10 cellular contexts compared by ENCODE assay signal in the genomic region with DNA sequence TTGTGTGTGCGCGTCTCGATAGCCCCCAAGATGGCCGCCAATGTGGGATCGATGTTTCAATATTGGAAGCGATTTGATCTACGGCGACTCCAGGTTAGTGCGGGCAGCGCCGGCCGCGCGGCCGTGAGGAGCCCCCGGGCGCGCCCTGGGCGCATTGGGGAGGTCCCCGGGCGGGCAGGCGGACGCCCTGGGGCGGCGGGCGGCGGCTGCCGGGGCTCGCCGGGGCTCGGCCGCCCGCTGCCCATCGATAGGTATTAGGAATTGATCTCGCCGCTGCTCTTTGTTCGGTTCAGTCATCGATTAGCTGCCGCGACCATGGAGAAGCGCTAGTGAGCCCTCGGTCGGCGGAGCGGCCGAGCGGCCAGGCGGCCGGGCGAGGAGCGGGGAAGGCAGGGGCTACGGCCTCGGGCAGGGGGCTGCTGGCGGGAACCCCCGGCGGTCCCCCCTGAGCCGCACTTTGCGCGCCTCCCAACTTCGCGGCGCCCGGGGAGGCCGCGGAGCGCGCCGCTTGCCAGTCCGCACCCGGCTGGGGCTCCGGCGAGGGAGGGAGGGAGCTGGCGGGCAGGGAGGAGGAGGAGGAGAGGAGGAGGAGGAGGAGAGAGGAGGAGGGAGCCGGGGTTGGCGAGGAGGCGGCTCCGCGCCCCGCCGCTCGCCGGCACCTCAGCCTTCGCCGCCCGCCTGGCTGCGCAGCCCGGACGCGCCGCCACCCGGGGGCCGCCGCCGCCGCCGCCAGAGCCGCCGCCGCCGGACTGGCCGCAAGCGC. TPM values are rescaled to one million over a fixed set of nuclear protein-coding genes. Genes with fewer than 3 reads are reported as not detected.
A peak's percentile ranks its signal among the peaks of the same experiment; 100 is the strongest.
DNase-seq lines count a peak whose midpoint lies in the region; ATAC-seq, FAIRE-seq and TF ChIP-seq lines count a peak whose summit lies in the region.
"Had no signal": no experiment of that assay in that cellular context is flagged by ENCODE, and none has a peak within 500 bp of the region (broad histone marks: within the 10 kb centered on the region; RNA-seq: fewer than 3 reads in every experiment).

A gene (plus strand): TSS at position 18 of the 763 bp plus-strand sequence.

- no peak within 1 kb of the TSS for H3K27ac ChIP-seq in HepG2 (ENCODE audit: extremely low read length, insufficient read depth, low read length)
- no peak within 1 kb of the TSS for H3K27ac ChIP-seq in vagina
- H3K27ac ChIP-seq: colonic mucosa had no signal

- 8% methylated on average over 30 of the region's 102 CpGs for WGBS in HepG2 (ENCODE audit: low lambda C conversion rate)

- DNase-seq in stimulated activated CD4-positive, alpha-beta T cell treated with anti-CD3 and anti-CD28 coated beads, Interleukin-15, amount 100 ng/mL, for 24 hours, result peak; percentile 56
- DNase-seq in stimulated activated CD4-positive, alpha-beta T cell treated with anti-CD3 and anti-CD28 coated beads, Interleukin-4, amount 100 ng/mL, for 24 hours, result no peak
- no peak for DNase-seq in activated T-helper 1 cell treated with anti-CD3 and anti-CD28 coated beads, Interleukin-12 subunit alpha, Interleukin-12 subunit beta, Interleukin-2, Interleukin-4 antibody, amounts not matched to agents 30 ng/mL and 10 ng/mL and 1 ng/mL, durations not matched to agents 14 hours and 24 hours and 36 hours (ENCODE audit: low spot score)
- no peak for DNase-seq in HepG2 (ENCODE audit: low spot score)
- no peak for DNase-seq in vagina (ENCODE audit: extremely low spot score in 2 of 2)
- DNase-seq in NCI-H1930 (lab: John Stamatoyannopoulos, UW), result no peak
- DNase-seq: colonic mucosa had no signal

- TF ChIP-seq CTCF in HepG2 (CRISPR knock-in tag; IDR thresholded peaks at IDR 0.05), result no peak
- no peak for TF ChIP-seq CTCF in vagina (IDR thresholded peaks at IDR 0.05)

- no peak within 1 kb of the TSS for H3K4me2 ChIP-seq in HepG2 (ENCODE audit: low read depth, low read length)

- H3K4me1 ChIP-seq in HepG2 (ENCODE audit: insufficient read depth, low read length) (no peaks in the 10 kb centered on the region), vagina (no peaks in the 10 kb centered on the region)
- H3K4me1 ChIP-seq: colonic mucosa had no signal

- no peaks in the 10 kb centered on the region for H3K36me3 Mint-ChIP-seq in activated T-helper 1 cell treated with anti-CD3 and anti-CD28 coated beads, Interleukin-12 subunit alpha, Interleukin-12 subunit beta, Interleukin-2, Interleukin-4 antibody, amounts not matched to agents 30 ng/mL and 10 ng/mL and 1 ng/mL, durations not matched to agents 14 hours and 24 hours and 36 hours (ENCODE audit: low read depth)

- peaks cover 10% of the 10 kb centered on the region for H3K4me1 Mint-ChIP-seq in activated T-helper 1 cell treated with anti-CD3 and anti-CD28 coated beads, Interleukin-12 subunit alpha, Interleukin-12 subunit beta, Interleukin-2, Interleukin-4 antibody, amounts not matched to agents 30 ng/mL and 10 ng/mL and 1 ng/mL, durations not matched to agents 14 hours and 24 hours and 36 hours (ENCODE audit: low read depth)

- ATAC-seq in HepG2 (no peak; the same call in 2 of the 3 replicates), GM21390 (IDR thresholded peaks at IDR 0.05; ENCODE audit: unreplicated experiment) (no peak), GM21528 (IDR thresholded peaks at IDR 0.05; ENCODE audit: low FRiP score, unreplicated experiment) (no peak)

- in situ Hi-C loops in HepG2 (cut with HindIII; ENCODE audit: extremely low pct_ligation_motif_present, low pct_unique_long_range_greater_than_20kb), result no loop called here

- H3K9ac ChIP-seq in HepG2 (ENCODE audit: insufficient read depth, low read depth, low read length), result no peak within 1 kb of the TSS

- H3K9me3 ChIP-seq in HepG2 (ENCODE audit: low read length), result no peaks in the 10 kb centered on the region
- no peaks in the 10 kb centered on the region for H3K9me3 ChIP-seq in vagina
- H3K9me3 ChIP-seq: colonic mucosa had no signal

- TF ChIP-seq EP300 in HepG2 (IDR thresholded peaks at IDR 0.05; ENCODE audit: low read depth in 2 of 2, low read length in 2 of 2), result no peak
- no peak for TF ChIP-seq EP300 in HepG2 (CRISPR knock-in tag; IDR thresholded peaks at IDR 0.05; ENCODE audit: borderline replicate concordance)

- TF ChIP-seq POLR2A in HepG2 (IDR thresholded peaks at IDR 0.05; ENCODE audit: insufficient read depth in 1 of 2, low read depth in 2 of 2, low read length in 2 of 2), result no peak
- no peak for TF ChIP-seq POLR2A in vagina (IDR thresholded peaks at IDR 0.05)

- H3K4me3 Mint-ChIP-seq in activated T-helper 1 cell treated with anti-CD3 and anti-CD28 coated beads, Interleukin-12 subunit alpha, Interleukin-12 subunit beta, Interleukin-2, Interleukin-4 antibody, amounts not matched to agents 30 ng/mL and 10 ng/mL and 1 ng/mL, durations not matched to agents 14 hours and 24 hours and 36 hours, result peak within 1 kb of the TSS; percentile 58

- TF ChIP-seq RAD21 in HepG2 (CRISPR knock-in tag; IDR thresholded peaks at IDR 0.05), result no peak

- no peaks in the 10 kb centered on the region for H4K20me1 ChIP-seq in HepG2 (ENCODE audit: insufficient read depth, low read length)

- CTCF ChIA-PET in HepG2 (lab: Yijun Ruan, JAX; ENCODE audit: low intra/inter-chr PET ratio, low total read pairs), result no interaction called here

- FAIRE-seq in HepG2 (lab: Jason Lieb, UNC), result no peak

- no peaks in the 10 kb centered on the region for H3K9me3 Mint-ChIP-seq in activated T-helper 1 cell treated with anti-CD3 and anti-CD28 coated beads, Interleukin-12 subunit alpha, Interleukin-12 subunit beta, Interleukin-2, Interleukin-4 antibody, amounts not matched to agents 30 ng/mL and 10 ng/mL and 1 ng/mL, durations not matched to agents 14 hours and 24 hours and 36 hours

- no peak within 1 kb of the TSS for H2AFZ ChIP-seq in HepG2 (ENCODE audit: low read length)

- no peaks in the 10 kb centered on the region for H3K36me3 ChIP-seq in HepG2 (replicated peaks in 1 of 2; ENCODE audit: control insufficient read depth in 1 of 2, insufficient read depth in 2 of 2, low read length in 2 of 2)
- no peaks in the 10 kb centered on the region for H3K36me3 ChIP-seq in vagina
- H3K36me3 ChIP-seq: colonic mucosa had no signal

- BruUV-seq in HepG2 (replicated peaks; lab: Mats Ljungman, UMichigan), result no TSS peak

- H3K27me3 Mint-ChIP-seq in activated T-helper 1 cell treated with anti-CD3 and anti-CD28 coated beads, Interleukin-12 subunit alpha, Interleukin-12 subunit beta, Interleukin-2, Interleukin-4 antibody, amounts not matched to agents 30 ng/mL and 10 ng/mL and 1 ng/mL, durations not matched to agents 14 hours and 24 hours and 36 hours (ENCODE audit: insufficient read depth), result peaks cover 75% of the 10 kb centered on the region

- intact Hi-C loops in activated T-helper 1 cell treated with anti-CD3 and anti-CD28 coated beads, Interleukin-12 subunit alpha, Interleukin-12 subunit beta, Interleukin-2, Interleukin-4 antibody, amounts not matched to agents 30 ng/mL and 10 ng/mL and 1 ng/mL, durations not matched to agents 14 hours and 24 hours and 36 hours (cut with micrococcal nuclease), result no loop called here
- intact Hi-C loops in HepG2 (cut with micrococcal nuclease; ENCODE audit: unreplicated experiment), result no loop called here
- intact Hi-C loops in vagina (cut with DNase I), result no loop called here

- POLR2A ChIA-PET in HepG2 (lab: Yijun Ruan, JAX), result no interaction called here

- H3K27me3 ChIP-seq in HepG2 (ENCODE audit: control insufficient read depth in 1 of 2, insufficient read depth in 2 of 2, low read length in 2 of 2) (peaks cover 1 to 51% of the 10 kb centered on the region in 2 experiments; a peak in 4 of 5 replicates), vagina (peaks cover 9% of the 10 kb centered on the region)

- no peaks in the 10 kb centered on the region for H3K79me2 ChIP-seq in HepG2 (ENCODE audit: insufficient read depth, low read length)

- H3K27ac Mint-ChIP-seq in activated T-helper 1 cell treated with anti-CD3 and anti-CD28 coated beads, Interleukin-12 subunit alpha, Interleukin-12 subunit beta, Interleukin-2, Interleukin-4 antibody, amounts not matched to agents 30 ng/mL and 10 ng/mL and 1 ng/mL, durations not matched to agents 14 hours and 24 hours and 36 hours, result no peak within 1 kb of the TSS

- no peak within 1 kb of the TSS for H3K4me3 ChIP-seq in HepG2 (replicated peaks in 1 of 3; ENCODE audit: insufficient read depth in 1 of 3, low read depth in 2 of 3, low read length in 3 of 3)
- H3K4me3 ChIP-seq in vagina, result peak within 1 kb of the TSS; percentile 20 to 28
- H3K4me3 ChIP-seq: colonic mucosa had no signal

RNA-seq across cellular contexts. Expression of the gene that starts here (rescaled TPM):
- not detected in 2 replicates for total RNA-seq in activated T-helper 1 cell treated with anti-CD3 and anti-CD28 coated beads, Interleukin-12 subunit alpha, Interleukin-12 subunit beta, Interleukin-2, Interleukin-4 antibody, amounts not matched to agents 30 ng/mL and 10 ng/mL and 1 ng/mL, durations not matched to agents 14 hours and 24 hours and 36 hours
- total RNA-seq in HepG2 (2016; rRNA removed; fragmentation: Illumina TruSeq; extraction: Trizol), result not detected in 2 replicates
- total RNA-seq in HepG2 (2016; cell fraction: cytosol; rRNA removed; fragmentation: Illumina TruSeq; extraction: Trizol; ENCODE audit: low read depth), result not detected in 2 replicates
- total RNA-seq in HepG2 (2016; cell fraction: insoluble cytoplasmic fraction; rRNA removed; fragmentation: Illumina TruSeq; extraction: Trizol), result not detected in 2 replicates
- not detected in 2 replicates for total RNA-seq in HepG2 (2016; cell fraction: membrane; rRNA removed; fragmentation: Illumina TruSeq; extraction: Trizol)
- not detected in 2 replicates for total RNA-seq in HepG2 (2016; cell fraction: nucleus; rRNA removed; fragmentation: Illumina TruSeq; extraction: Trizol)
- not detected in 2 replicates for polyA plus RNA-seq in HepG2 (2011; rRNA removed)
- not detected in 2 replicates for polyA plus RNA-seq in HepG2 (2011; cell fraction: cytosol; rRNA removed)
- polyA plus RNA-seq in HepG2 (2011; cell fraction: nucleus; rRNA removed), result not detected in 2 replicates
- polyA plus RNA-seq in HepG2 (2012), result not detected in 2 replicates
- not detected in 2 replicates for polyA plus RNA-seq in HepG2 (2016; cell fraction: cytosol; fragmentation: Illumina TruSeq; extraction: Trizol; ENCODE audit: low read depth)
- polyA plus RNA-seq in HepG2 (2016; cell fraction: insoluble cytoplasmic fraction; fragmentation: Illumina TruSeq; extraction: Trizol; ENCODE audit: low read depth), result not detected in 2 replicates
- not detected in 2 replicates for polyA plus RNA-seq in HepG2 (2016; cell fraction: membrane; fragmentation: Illumina TruSeq; extraction: Trizol; ENCODE audit: low read depth)
- not detected in 2 replicates for polyA plus RNA-seq in HepG2 (2016; cell fraction: nucleus; fragmentation: Illumina TruSeq; extraction: Trizol; ENCODE audit: insufficient read depth, low read depth)
- polyA minus RNA-seq in HepG2 (2011; rRNA and poly(A)+ RNA removed; ENCODE audit: low replicate concordance), result not detected in 2 replicates
- polyA minus RNA-seq in HepG2 (2011; cell fraction: cytosol; rRNA and poly(A)+ RNA removed), result not detected in 2 replicates
- polyA minus RNA-seq in HepG2 (2011; cell fraction: nucleus; rRNA and poly(A)+ RNA removed), result not detected in 2 replicates
- total RNA-seq in vagina, result 0.49 TPM
- total RNA-seq: SK-MEL-5 had no signal

Comparison
In these comparisons a context has a peak if more than half of its experiments do, and no peak if none do; other contexts are left out.
1. H3K4me3 ChIP-seq: peak in vagina (2 of 2); none in HepG2 (0 of 3).